In genomic region chr6:77492529-77492928, GRCh38 we compare ENCODE assay signal across 29 cellular contexts. TPM values are rescaled to one million over a fixed set of nuclear protein-coding genes. Genes with fewer than 3 reads are reported as not detected.
"Had no signal": no experiment of that assay in that cellular context is flagged by ENCODE, and none has a peak within 500 bp of the region (broad histone marks: within the 10 kb centered on the region; RNA-seq: fewer than 3 reads in every experiment).

No MANE protein-coding gene starts in this region.

- H3K4me1 ChIP-seq: adrenal gland, Peyer's patch, SJCRH30 had no signal

- ATAC-seq: activated CD4-positive, CD25-positive, alpha-beta regulatory T cell treated with anti-CD3 and anti-CD28 coated beads, Interleukin-2, amount 50 U/mL, for 24 hours; activated CD8-positive, alpha-beta T cell treated with anti-CD3 and anti-CD28 coated beads for 36 hours; activated T-cell treated with anti-CD3 and anti-CD28 coated beads, Interleukin-2, amount 50 U/mL, for 72 hours; SK-N-SH treated with all-trans-retinoic acid at 6 μM for 48 hours had no signal

- H3K27me3 ChIP-seq: adrenal gland, Peyer's patch, SJCRH30 had no signal

- H3K36me3 ChIP-seq: adrenal gland, Peyer's patch, SJCRH30 had no signal

- DNase-seq: activated CD4-positive, alpha-beta T cell treated with anti-CD3 and anti-CD28 coated beads for 4 hours; activated CD8-positive, alpha-beta memory T cell treated with anti-CD3 and anti-CD28 coated beads, Interleukin-2, amount 50 U/mL, for 4 hours; activated CD8-positive, alpha-beta T cell treated with anti-CD3 and anti-CD28 coated beads for 36 hours; activated gamma-delta T cell treated with Interleukin-2 at 50 U/mL for 16 hours; activated naive CD4-positive, alpha-beta T cell treated with anti-CD3 and anti-CD28 coated beads, Interleukin-2, amount 10 ng/mL, durations not matched to agents 7 days and 5 days; activated naive CD8-positive, alpha-beta T cell treated with anti-CD3 and anti-CD28 coated beads for 36 hours; activated T-cell treated with anti-CD3 and anti-CD28 coated beads, Interleukin-2, amount 50 U/mL, for 72 hours; adrenal gland; anterior cingulate cortex; caudate nucleus; KG1; NCI-H1092 treated with DMSO at 0.1 percent for 48 hours; NCI-H1436; NCI-H1694 treated with DMSO at 0.1 percent for 48 hours; NCI-H2029 treated with DMSO at 0.1 percent for 48 hours; NCI-H345; NCI-H510A treated with DMSO at 0.1 percent for 48 hours; NCI-H69; NK-92 treated with Interleukin-12 subunit alpha and Interleukin-12 subunit beta, amount 100 ng/mL, for 24 hours; OCI-M1; Peyer's patch; Right ventricle myocardium superior; SJCRH30; SW 1271 had no signal

- H3K4me3 ChIP-seq: adrenal gland, Peyer's patch, SJCRH30 had no signal

- H3K9me3 ChIP-seq: adrenal gland, Peyer's patch, SJCRH30 had no signal

- H3K27ac ChIP-seq: adrenal gland, Peyer's patch, RWPE1, SJCRH30 had no signal

RNA-seq across cellular contexts. Expression of gene HTR1B, which starts 29.2 kb away (rescaled TPM):
- total RNA-seq: activated CD8-positive, alpha-beta T cell treated with anti-CD3 and anti-CD28 coated beads for 36 hours; activated naive CD8-positive, alpha-beta T cell treated with anti-CD3 and anti-CD28 coated beads for 36 hours; activated T-cell treated with anti-CD3 and anti-CD28 coated beads, Interleukin-2, amount 50 U/mL, for 72 hours; activated T-helper 2 cell treated with anti-CD3 and anti-CD28 coated beads, Interferon-gamma antibody, Interleukin-2, Interleukin-4, amounts not matched to agents 10 μg/mL and 5 μg/mL and 100 μg/mL, durations not matched to agents 14 hours and 24 hours and 36 hours; MCF 10A; Right ventricle myocardium superior; SJCRH30 had no signal
